9 cellular contexts compared by ENCODE assay signal in the genomic region with DNA sequence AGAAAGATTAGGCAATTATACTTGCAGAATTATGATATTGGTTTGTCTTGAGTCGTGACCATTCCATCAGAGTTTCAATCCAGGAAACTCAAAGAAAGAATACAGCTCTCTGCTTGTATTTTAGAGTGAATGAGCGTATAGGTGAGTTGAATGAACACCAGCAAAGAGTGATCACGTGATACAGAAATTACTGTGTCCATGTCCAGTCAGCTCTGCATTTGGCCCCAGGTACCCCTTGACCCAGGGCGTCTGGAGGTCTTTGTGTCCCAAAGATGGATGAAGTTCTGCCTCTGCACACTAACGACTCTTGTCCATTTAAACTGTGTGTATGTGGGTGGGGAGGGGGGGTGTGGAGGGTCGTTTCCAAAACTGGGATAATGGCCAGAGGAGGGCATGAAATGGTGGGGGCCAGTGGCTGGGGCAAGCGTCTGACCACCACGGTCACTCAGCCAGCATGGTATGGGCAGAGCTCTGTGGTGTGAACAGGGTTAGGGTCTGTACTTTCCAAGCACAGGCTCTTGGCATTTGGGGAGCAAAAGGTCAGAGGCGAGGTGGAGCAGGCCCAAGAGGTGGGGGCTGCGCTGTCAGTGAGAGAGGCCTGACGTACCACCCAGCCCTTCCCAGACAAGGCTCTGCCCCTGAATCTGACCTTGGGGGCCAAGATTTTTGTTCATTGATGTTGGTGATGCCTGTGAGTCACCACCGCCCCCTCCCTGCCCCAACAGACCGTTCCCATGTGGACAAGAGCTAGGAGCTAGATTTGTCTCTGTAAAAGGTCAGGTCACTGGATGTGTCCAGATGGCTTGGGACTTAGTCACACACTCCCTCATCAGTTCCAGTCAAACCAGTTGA. TPM values are rescaled to one million over a fixed set of nuclear protein-coding genes. Genes with fewer than 3 reads are reported as not detected.
A peak's percentile ranks its signal among the peaks of the same experiment; 100 is the strongest.
DNase-seq lines count a peak whose midpoint lies in the region; ATAC-seq and TF ChIP-seq lines count a peak whose summit lies in the region.
"Had no signal": no experiment of that assay in that cellular context is flagged by ENCODE, and none has a peak within 500 bp of the region (broad histone marks: within the 10 kb centered on the region; RNA-seq: fewer than 3 reads in every experiment).

No MANE protein-coding gene starts in this region.

- 52% methylated on average over 13 of the region's 13 CpGs for WGBS in mammary epithelial cell (ENCODE audit: low coverage, missing lambda C conversion rate)
- WGBS in urinary bladder, result 68% methylated on average over 13 of the region's 13 CpGs

- H3K9ac ChIP-seq in mammary epithelial cell (ENCODE audit: insufficient read depth, low read length), result no peak overlapping the region
- H3K9ac ChIP-seq in muscle layer of colon (ENCODE audit: low read length), result no peak overlapping the region

- peak overlapping the region; percentile 87 for H3K4me2 ChIP-seq in mammary epithelial cell (ENCODE audit: insufficient read depth, low read depth, low read length)

- peak overlapping the region; percentile 81 for H2AFZ ChIP-seq in mammary epithelial cell (ENCODE audit: low read depth, low read length)

- BruUV-seq in mammary epithelial cell (replicated peaks; lab: Mats Ljungman, UMichigan), result no TSS peak

- H4K20me1 ChIP-seq in mammary epithelial cell (ENCODE audit: insufficient read depth, low read length), result no peaks in the 10 kb centered on the region

- no peaks in the 10 kb centered on the region for H3K27me3 ChIP-seq in mammary epithelial cell (ENCODE audit: insufficient read depth, low read length)
- H3K27me3 ChIP-seq in muscle layer of colon (ENCODE audit: control insufficient read depth in 1 of 2, insufficient read depth in 2 of 2, low read length in 2 of 2), result peaks cover 0 to 11% of the 10 kb centered on the region in 2 donors

- H3K9me3 ChIP-seq in mammary epithelial cell (replicated peaks; ENCODE audit: insufficient read depth, low read length), result no peaks in the 10 kb centered on the region
- no peaks in the 10 kb centered on the region for H3K9me3 ChIP-seq in muscle layer of colon (ENCODE audit: low read length)

- H3K36me3 ChIP-seq in mammary epithelial cell (ENCODE audit: insufficient read depth, low read length), result no peaks in the 10 kb centered on the region
- no peaks in the 10 kb centered on the region for H3K36me3 ChIP-seq in muscle layer of colon (ENCODE audit: insufficient read depth, low read length)
- H3K36me3 ChIP-seq in urinary bladder (ENCODE audit: insufficient read depth), result no peaks in the 10 kb centered on the region

- H3K27ac ChIP-seq in mammary epithelial cell (ENCODE audit: insufficient read depth, low read depth, low read length) (no peak overlapping the region), muscle layer of colon (ENCODE audit: low read depth, low read length) (peak overlapping the region; percentile 34), urinary bladder (ENCODE audit: low read depth) (no peak overlapping the region)

- CTCF ChIA-PET in mammary epithelial cell (lab: Charles Lee; ENCODE audit: low non-redundant PET), result no interaction called here

- peak overlapping the region in 2 of 3 experiments; percentile 55 to 60 for H3K4me3 ChIP-seq in mammary epithelial cell (replicated peaks in 1 of 3; ENCODE audit: insufficient read depth in 1 of 3, low read depth in 2 of 3, low read length in 3 of 3)
- peak overlapping the region in 1 of 2 donors; percentile 32 for H3K4me3 ChIP-seq in muscle layer of colon (ENCODE audit: low read depth in 1 of 2, low read length in 2 of 2)
- H3K4me3 ChIP-seq in urinary bladder (ENCODE audit: low read depth, low read length), result peak overlapping the region; percentile 64

- ATAC-seq in left cardiac atrium (peak in 1 of 2 donors; percentile 72), Right ventricle myocardium inferior (no peak), HG03175 (IDR thresholded peaks at IDR 0.05; ENCODE audit: unreplicated experiment) (no peak)

- no peak for TF ChIP-seq CTCF in mammary epithelial cell (conservative IDR thresholded peaks at IDR 0.05 in 1 of 2, IDR thresholded peaks at IDR 0.05 in 1 of 2; ENCODE audit: extremely low read depth in 1 of 2, insufficient read depth in 1 of 2, low read depth in 1 of 2, low read length in 2 of 2)

- H3K4me1 ChIP-seq in mammary epithelial cell (ENCODE audit: insufficient read depth, low read length) (peaks cover 22% of the 10 kb centered on the region), muscle layer of colon (ENCODE audit: insufficient read depth, low read length) (peaks cover 4% of the 10 kb centered on the region), urinary bladder (ENCODE audit: insufficient read depth) (no peaks in the 10 kb centered on the region)

- dilution Hi-C loops in mammary epithelial cell (cut with HindIII; ENCODE audit: low sequenced_read_pairs), result loop anchor here (5.0 kb wide), 1 partner anchor 104 kb away; no protein-coding TSS in a partner anchor

- in situ Hi-C loops in mammary epithelial cell (cut with MboI; ENCODE audit: low sequenced_read_pairs in 2 of 2), result loop anchor here in 1 of 2 donors (5.0 to 25.0 kb wide), 2 partner anchors 89 to 229 kb away; partner anchors contain the start of gene MKI67

- H3K79me2 ChIP-seq in mammary epithelial cell (ENCODE audit: insufficient read depth, low read length), result peaks cover 5% of the 10 kb centered on the region

- intact Hi-C loops in left cardiac atrium (cut with DNase I) (loop anchor here in 1 of 2 donors (5.0 kb wide), 1 partner anchor 159 kb away; no protein-coding TSS in a partner anchor), Right ventricle myocardium inferior (cut with DNase I) (no loop called here), mammary epithelial cell (cut with micrococcal nuclease) (loop anchor here (5.0 kb wide), 3 partner anchors 84 to 244 kb away; no protein-coding TSS in a partner anchor)

- DNase-seq in left cardiac atrium, result peak; percentile 68
- no peak for DNase-seq in Right ventricle myocardium inferior (ENCODE audit: missing footprints)
- DNase-seq in mammary epithelial cell, result peak; percentile 71
- no peak for DNase-seq in NOMO-1 (lab: John Stamatoyannopoulos, UW; ENCODE audit: unreplicated experiment in 2 of 2)
- DNase-seq in NOMO-1 treated with dmso at 0.1 percent for 144 hours (lab: John Stamatoyannopoulos, UW; ENCODE audit: unreplicated experiment), result no peak
- DNase-seq: NCI-H69 had no signal

RNA-seq across cellular contexts. Expression of gene PTPRE, which starts 1.4 kb away (rescaled TPM):
- total RNA-seq in left cardiac atrium (10 to 100 TPM; 14.2 to 24.3 TPM), Right ventricle myocardium inferior (17.4 TPM), mammary epithelial cell (10 to 100 TPM; 44.2 to 70.5 TPM), urinary bladder (15.9 TPM)
- polyA plus RNA-seq in mammary epithelial cell (24.1 TPM), urinary bladder (5.7 TPM)
- 51.7 TPM for polyA minus RNA-seq in mammary epithelial cell

RNA-seq across cellular contexts. Expression of gene CLRN3, which starts 15.6 kb away (rescaled TPM):
- total RNA-seq in left cardiac atrium (not detected), Right ventricle myocardium inferior (not detected), mammary epithelial cell (not detected), urinary bladder (0.42 TPM)
- polyA plus RNA-seq in mammary epithelial cell (not detected), urinary bladder (not detected)
- not detected for polyA minus RNA-seq in mammary epithelial cell

Comparison
In these comparisons a context has a peak if more than half of its experiments do, and no peak if none do; other contexts are left out.
1. DNase-seq: peak in left cardiac atrium (single experiment) and mammary epithelial cell (single experiment); none in Right ventricle myocardium inferior (single experiment), NOMO-1 (0 of 2) and NOMO-1 treated with dmso at 0.1 percent for 144 hours (single experiment).